2 cellular contexts compared by ENCODE assay signal in genomic region chr3:153752405-153753027, GRCh38.
A peak's percentile ranks its signal among the peaks of the same experiment; 100 is the strongest.
TF ChIP-seq lines count a peak whose summit lies in the region.

No MANE protein-coding gene starts in this region.

TF ChIP-seq in liver, 16 proteins besides CTCF, POLR2A, EP300 and RAD21 (continued from another document):
- TF ChIP-seq, protein P1, sequence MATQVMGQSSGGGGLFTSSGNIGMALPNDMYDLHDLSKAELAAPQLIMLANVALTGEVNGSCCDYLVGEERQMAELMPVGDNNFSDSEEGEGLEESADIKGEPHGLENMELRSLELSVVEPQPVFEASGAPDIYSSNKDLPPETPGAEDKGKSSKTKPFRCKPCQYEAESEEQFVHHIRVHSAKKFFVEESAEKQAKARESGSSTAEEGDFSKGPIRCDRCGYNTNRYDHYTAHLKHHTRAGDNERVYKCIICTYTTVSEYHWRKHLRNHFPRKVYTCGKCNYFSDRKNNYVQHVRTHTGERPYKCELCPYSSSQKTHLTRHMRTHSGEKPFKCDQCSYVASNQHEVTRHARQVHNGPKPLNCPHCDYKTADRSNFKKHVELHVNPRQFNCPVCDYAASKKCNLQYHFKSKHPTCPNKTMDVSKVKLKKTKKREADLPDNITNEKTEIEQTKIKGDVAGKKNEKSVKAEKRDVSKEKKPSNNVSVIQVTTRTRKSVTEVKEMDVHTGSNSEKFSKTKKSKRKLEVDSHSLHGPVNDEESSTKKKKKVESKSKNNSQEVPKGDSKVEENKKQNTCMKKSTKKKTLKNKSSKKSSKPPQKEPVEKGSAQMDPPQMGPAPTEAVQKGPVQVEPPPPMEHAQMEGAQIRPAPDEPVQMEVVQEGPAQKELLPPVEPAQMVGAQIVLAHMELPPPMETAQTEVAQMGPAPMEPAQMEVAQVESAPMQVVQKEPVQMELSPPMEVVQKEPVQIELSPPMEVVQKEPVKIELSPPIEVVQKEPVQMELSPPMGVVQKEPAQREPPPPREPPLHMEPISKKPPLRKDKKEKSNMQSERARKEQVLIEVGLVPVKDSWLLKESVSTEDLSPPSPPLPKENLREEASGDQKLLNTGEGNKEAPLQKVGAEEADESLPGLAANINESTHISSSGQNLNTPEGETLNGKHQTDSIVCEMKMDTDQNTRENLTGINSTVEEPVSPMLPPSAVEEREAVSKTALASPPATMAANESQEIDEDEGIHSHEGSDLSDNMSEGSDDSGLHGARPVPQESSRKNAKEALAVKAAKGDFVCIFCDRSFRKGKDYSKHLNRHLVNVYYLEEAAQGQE (IDR thresholded peaks at IDR 0.05), result no peak
- peak; percentile 7 for TF ChIP-seq FOXA1 (IDR thresholded peaks at IDR 0.05)
- TF ChIP-seq JUND (IDR thresholded peaks at IDR 0.05), result peak; percentile 62 to 65
- TF ChIP-seq, protein P2, sequence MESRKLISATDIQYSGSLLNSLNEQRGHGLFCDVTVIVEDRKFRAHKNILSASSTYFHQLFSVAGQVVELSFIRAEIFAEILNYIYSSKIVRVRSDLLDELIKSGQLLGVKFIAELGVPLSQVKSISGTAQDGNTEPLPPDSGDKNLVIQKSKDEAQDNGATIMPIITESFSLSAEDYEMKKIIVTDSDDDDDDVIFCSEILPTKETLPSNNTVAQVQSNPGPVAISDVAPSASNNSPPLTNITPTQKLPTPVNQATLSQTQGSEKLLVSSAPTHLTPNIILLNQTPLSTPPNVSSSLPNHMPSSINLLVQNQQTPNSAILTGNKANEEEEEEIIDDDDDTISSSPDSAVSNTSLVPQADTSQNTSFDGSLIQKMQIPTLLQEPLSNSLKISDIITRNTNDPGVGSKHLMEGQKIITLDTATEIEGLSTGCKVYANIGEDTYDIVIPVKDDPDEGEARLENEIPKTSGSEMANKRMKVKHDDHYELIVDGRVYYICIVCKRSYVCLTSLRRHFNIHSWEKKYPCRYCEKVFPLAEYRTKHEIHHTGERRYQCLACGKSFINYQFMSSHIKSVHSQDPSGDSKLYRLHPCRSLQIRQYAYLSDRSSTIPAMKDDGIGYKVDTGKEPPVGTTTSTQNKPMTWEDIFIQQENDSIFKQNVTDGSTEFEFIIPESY (IDR thresholded peaks at IDR 0.05), result no peak
- TF ChIP-seq MAX (IDR thresholded peaks at IDR 0.05), result no peak
- no peak for TF ChIP-seq NR2F2 (IDR thresholded peaks at IDR 0.05)
- no peak for TF ChIP-seq GABPA (IDR thresholded peaks at IDR 0.05 in 1 of 2, conservative IDR thresholded peaks at IDR 0.05 in 1 of 2)
- TF ChIP-seq, protein P3, sequence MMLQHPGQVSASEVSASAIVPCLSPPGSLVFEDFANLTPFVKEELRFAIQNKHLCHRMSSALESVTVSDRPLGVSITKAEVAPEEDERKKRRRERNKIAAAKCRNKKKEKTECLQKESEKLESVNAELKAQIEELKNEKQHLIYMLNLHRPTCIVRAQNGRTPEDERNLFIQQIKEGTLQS (IDR thresholded peaks at IDR 0.05), result peak; percentile 19
- peak; percentile 35 to 56 for TF ChIP-seq RXRA (IDR thresholded peaks at IDR 0.05)
- TF ChIP-seq HNF4G (IDR thresholded peaks at IDR 0.05), result peak; percentile 48
- peak; percentile 55 to 66 for TF ChIP-seq HNF4A (conservative IDR thresholded peaks at IDR 0.05)
- no peak for TF ChIP-seq SP1 (IDR thresholded peaks at IDR 0.05)
- TF ChIP-seq TAF1 (conservative IDR thresholded peaks at IDR 0.05), result no peak
- peak; percentile 65 for TF ChIP-seq FOXA2 (IDR thresholded peaks at IDR 0.05)
- TF ChIP-seq YY1 (IDR thresholded peaks at IDR 0.05), result no peak

TF ChIP-seq in HepG2, 621 proteins besides CTCF, POLR2A, EP300 and RAD21 (continued from another document):
- TF ChIP-seq, protein P4, sequence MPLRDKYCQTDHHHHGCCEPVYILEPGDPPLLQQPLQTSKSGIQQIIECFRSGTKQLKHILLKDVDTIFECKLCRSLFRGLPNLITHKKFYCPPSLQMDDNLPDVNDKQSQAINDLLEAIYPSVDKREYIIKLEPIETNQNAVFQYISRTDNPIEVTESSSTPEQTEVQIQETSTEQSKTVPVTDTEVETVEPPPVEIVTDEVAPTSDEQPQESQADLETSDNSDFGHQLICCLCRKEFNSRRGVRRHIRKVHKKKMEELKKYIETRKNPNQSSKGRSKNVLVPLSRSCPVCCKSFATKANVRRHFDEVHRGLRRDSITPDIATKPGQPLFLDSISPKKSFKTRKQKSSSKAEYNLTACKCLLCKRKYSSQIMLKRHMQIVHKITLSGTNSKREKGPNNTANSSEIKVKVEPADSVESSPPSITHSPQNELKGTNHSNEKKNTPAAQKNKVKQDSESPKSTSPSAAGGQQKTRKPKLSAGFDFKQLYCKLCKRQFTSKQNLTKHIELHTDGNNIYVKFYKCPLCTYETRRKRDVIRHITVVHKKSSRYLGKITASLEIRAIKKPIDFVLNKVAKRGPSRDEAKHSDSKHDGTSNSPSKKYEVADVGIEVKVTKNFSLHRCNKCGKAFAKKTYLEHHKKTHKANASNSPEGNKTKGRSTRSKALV (CRISPR knock-in tag; IDR thresholded peaks at IDR 0.05), result no peak
- TF ChIP-seq REL (CRISPR knock-in tag; conservative IDR thresholded peaks at IDR 0.05) (no peak), HMG20A (CRISPR knock-in tag; IDR thresholded peaks at IDR 0.05; ENCODE audit: borderline replicate concordance) (no peak), ZNF510 (CRISPR knock-in tag; IDR thresholded peaks at IDR 0.05; ENCODE audit: low read depth) (no peak), BCL6 (CRISPR knock-in tag; IDR thresholded peaks at IDR 0.05) (no peak), KLF11 (CRISPR knock-in tag; IDR thresholded peaks at IDR 0.05) (no peak), STAT6 (CRISPR knock-in tag; IDR thresholded peaks at IDR 0.05; ENCODE audit: borderline replicate concordance) (no peak), ZNF343 (CRISPR knock-in tag; IDR thresholded peaks at IDR 0.05) (no peak), ZNF350 (CRISPR knock-in tag; IDR thresholded peaks at IDR 0.05; ENCODE audit: borderline replicate concordance, low read depth) (no peak), ZNF235 (CRISPR knock-in tag; IDR thresholded peaks at IDR 0.05; ENCODE audit: borderline replicate concordance) (no peak), ZNF562 (CRISPR knock-in tag; IDR thresholded peaks at IDR 0.05; ENCODE audit: borderline replicate concordance) (no peak), CHD2 (IDR thresholded peaks at IDR 0.05; ENCODE audit: low read depth, low read length) (no peak)
- TF ChIP-seq, protein P5, sequence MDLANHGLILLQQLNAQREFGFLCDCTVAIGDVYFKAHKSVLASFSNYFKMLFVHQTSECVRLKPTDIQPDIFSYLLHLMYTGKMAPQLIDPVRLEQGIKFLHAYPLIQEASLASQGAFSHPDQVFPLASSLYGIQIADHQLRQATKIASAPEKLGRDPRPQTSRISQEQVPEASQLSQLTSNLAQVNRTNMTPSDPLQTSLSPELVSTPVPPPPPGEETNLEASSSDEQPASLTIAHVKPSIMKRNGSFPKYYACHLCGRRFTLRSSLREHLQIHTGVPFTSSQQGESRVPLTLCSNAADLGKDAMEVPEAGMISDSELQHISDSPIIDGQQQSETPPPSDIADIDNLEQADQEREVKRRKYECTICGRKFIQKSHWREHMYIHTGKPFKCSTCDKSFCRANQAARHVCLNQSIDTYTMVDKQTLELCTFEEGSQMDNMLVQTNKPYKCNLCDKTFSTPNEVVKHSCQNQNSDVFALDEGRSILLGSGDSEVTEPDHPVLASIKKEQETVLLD (CRISPR knock-in tag; IDR thresholded peaks at IDR 0.05; ENCODE audit: low read depth), result no peak
- TF ChIP-seq, protein P6, sequence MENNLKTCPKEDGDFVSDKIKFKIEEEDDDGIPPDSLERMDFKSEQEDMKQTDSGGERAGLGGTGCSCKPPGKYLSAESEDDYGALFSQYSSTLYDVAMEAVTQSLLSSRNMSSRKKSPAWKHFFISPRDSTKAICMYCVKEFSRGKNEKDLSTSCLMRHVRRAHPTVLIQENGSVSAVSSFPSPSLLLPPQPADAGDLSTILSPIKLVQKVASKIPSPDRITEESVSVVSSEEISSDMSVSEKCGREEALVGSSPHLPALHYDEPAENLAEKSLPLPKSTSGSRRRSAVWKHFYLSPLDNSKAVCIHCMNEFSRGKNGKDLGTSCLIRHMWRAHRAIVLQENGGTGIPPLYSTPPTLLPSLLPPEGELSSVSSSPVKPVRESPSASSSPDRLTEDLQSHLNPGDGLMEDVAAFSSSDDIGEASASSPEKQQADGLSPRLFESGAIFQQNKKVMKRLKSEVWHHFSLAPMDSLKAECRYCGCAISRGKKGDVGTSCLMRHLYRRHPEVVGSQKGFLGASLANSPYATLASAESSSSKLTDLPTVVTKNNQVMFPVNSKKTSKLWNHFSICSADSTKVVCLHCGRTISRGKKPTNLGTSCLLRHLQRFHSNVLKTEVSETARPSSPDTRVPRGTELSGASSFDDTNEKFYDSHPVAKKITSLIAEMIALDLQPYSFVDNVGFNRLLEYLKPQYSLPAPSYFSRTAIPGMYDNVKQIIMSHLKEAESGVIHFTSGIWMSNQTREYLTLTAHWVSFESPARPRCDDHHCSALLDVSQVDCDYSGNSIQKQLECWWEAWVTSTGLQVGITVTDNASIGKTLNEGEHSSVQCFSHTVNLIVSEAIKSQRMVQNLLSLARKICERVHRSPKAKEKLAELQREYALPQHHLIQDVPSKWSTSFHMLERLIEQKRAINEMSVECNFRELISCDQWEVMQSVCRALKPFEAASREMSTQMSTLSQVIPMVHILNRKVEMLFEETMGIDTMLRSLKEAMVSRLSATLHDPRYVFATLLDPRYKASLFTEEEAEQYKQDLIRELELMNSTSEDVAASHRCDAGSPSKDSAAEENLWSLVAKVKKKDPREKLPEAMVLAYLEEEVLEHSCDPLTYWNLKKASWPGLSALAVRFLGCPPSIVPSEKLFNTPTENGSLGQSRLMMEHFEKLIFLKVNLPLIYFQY (CRISPR knock-in tag; IDR thresholded peaks at IDR 0.05; ENCODE audit: borderline replicate concordance), result no peak
TF ChIP-seq in HepG2: peak in this region for 0.
